Comparison of ENCODE assay signal across 21 cellular contexts in the genomic region with DNA sequence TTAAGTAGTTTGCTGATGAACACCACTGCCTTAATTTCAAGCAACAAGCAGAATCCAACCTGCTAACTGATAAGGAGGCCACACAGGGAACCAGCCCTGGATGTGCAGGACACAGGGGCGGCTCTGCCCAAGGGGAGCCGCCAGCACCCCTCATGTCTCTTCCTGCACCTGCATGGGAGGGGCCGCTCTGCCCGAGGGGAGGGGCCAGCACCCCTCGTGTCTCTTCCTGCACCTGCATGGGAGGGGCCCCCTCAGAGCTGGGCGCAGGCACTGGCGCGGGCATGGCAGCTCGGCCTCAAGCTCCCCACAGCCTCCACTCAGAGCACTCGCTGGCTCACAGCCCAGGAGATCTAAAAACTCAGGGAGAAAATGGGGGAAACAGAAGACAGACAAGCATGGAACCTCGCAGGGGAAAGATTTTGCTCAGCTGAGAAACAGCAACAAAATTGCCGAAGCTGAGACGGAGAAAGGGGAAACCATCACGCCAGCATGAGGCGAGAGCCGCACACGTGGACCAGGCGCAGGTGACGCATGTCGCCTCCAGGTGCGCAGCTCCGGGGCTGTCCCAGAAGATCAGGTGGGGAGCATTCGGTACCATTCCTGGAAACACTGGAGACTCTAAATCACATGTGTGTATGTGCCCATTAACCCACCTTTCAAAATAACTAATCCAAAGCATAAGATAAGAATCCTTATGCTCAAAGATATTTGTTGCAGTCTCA.
DNase-seq lines count a peak whose midpoint lies in the region; ATAC-seq and TF ChIP-seq lines count a peak whose summit lies in the region.
"Had no signal": no experiment of that assay in that cellular context is flagged by ENCODE, and none has a peak within 500 bp of the region (broad histone marks: within the 10 kb centered on the region; RNA-seq: fewer than 3 reads in every experiment).

No MANE protein-coding gene starts in this region.

- no peaks in the 10 kb centered on the region for H3K4me1 ChIP-seq in gastroesophageal sphincter
- H3K4me1 ChIP-seq: colonic mucosa, Peyer's patch had no signal

- TF ChIP-seq CTCF in coronary artery (IDR thresholded peaks at IDR 0.05) (no peak), gastroesophageal sphincter (IDR thresholded peaks at IDR 0.05) (no peak), endothelial cell (IDR thresholded peaks at IDR 0.05; ENCODE audit: unreplicated experiment) (no peak)

- TF ChIP-seq POLR2A in gastroesophageal sphincter (IDR thresholded peaks at IDR 0.05) = no peak

- no peak overlapping the region for H3K27ac ChIP-seq in coronary artery
- no peak overlapping the region for H3K27ac ChIP-seq in gastroesophageal sphincter
- H3K27ac ChIP-seq: colonic mucosa, KMS-11, Peyer's patch had no signal

- H3K27ac Mint-ChIP-seq in stimulated activated naive CD8-positive, alpha-beta T cell treated with anti-CD3 and anti-CD28 coated beads, Interleukin-15, amount 100 ng/mL, for 72 hours = peak overlapping the region in 1 of 2 donors; percentile 73
- no peak overlapping the region for H3K27ac Mint-ChIP-seq in endothelial cell (ENCODE audit: unreplicated experiment)
- H3K27ac Mint-ChIP-seq: activated CD4-positive, alpha-beta T cell treated with anti-CD3 and anti-CD28 coated beads for 36 hours; natural killer cell treated with Interleukin-12 subunit alpha and Interleukin-12 subunit beta and Interleukin-15 and Interleukin-18, amount 100 ng/mL, for 72 hours; type B pancreatic cell had no signal

- H3K9me3 ChIP-seq in gastroesophageal sphincter = peaks cover 0 to 45% (median 0%) of the 10 kb centered on the region in 3 donors
- H3K9me3 ChIP-seq: colonic mucosa had no signal

- peak; percentile 11 for DNase-seq in activated CD4-positive, alpha-beta T cell treated with anti-CD3 and anti-CD28 coated beads for 48 hours
- DNase-seq in activated CD4-positive, alpha-beta T cell treated with anti-CD3 and anti-CD28 coated beads for 1 hour = no peak
- DNase-seq in stimulated activated naive CD8-positive, alpha-beta T cell treated with anti-CD3 and anti-CD28 coated beads, Interleukin-15, amount 100 ng/mL, for 72 hours = no peak
- no peak for DNase-seq in stimulated activated naive CD8-positive, alpha-beta T cell treated with anti-CD3 and anti-CD28 coated beads, Interleukin-15, Interleukin-2, amounts not matched to agents 100 U/mL and 50 U/mL, for 24 hours
- DNase-seq in coronary artery (ENCODE audit: low spot score) (peak; percentile 43), endothelial cell (ENCODE audit: low spot score) (no peak)
- DNase-seq: activated CD4-positive, alpha-beta T cell treated with anti-CD3 and anti-CD28 coated beads for 36 hours; amygdala; colonic mucosa; GOT3; midbrain; NCI-H146; NCI-H2171 treated with DMSO at 0.1 percent for 48 hours; NCI-H524 had no signal

- peaks cover 89% of the 10 kb centered on the region for H3K27me3 ChIP-seq in gastroesophageal sphincter
- H3K27me3 ChIP-seq: Peyer's patch had no signal

- H3K4me3 ChIP-seq in coronary artery = no peak overlapping the region
- no peak overlapping the region for H3K4me3 ChIP-seq in gastroesophageal sphincter
- H3K4me3 ChIP-seq: colonic mucosa, GM12878, Peyer's patch had no signal

- H3K36me3 ChIP-seq in gastroesophageal sphincter = no peaks in the 10 kb centered on the region
- H3K36me3 ChIP-seq: colonic mucosa, Peyer's patch had no signal

- peak; percentile 55 for ATAC-seq in stimulated activated naive CD8-positive, alpha-beta T cell treated with anti-CD3 and anti-CD28 coated beads, Interleukin-15, amount 100 ng/mL, for 72 hours
- no peak for ATAC-seq in stimulated activated naive CD8-positive, alpha-beta T cell treated with anti-CD3 and anti-CD28 coated beads, Interleukin-15, Interleukin-2, amounts not matched to agents 100 U/mL and 50 U/mL, for 24 hours
- no peak for ATAC-seq in GM21717 (IDR thresholded peaks at IDR 0.05; ENCODE audit: unreplicated experiment)
- no peak for ATAC-seq in gastroesophageal sphincter
- ATAC-seq: activated CD4-positive, alpha-beta T cell treated with anti-CD3 and anti-CD28 coated beads for 36 hours; GM12878; natural killer cell treated with Interleukin-12 subunit alpha and Interleukin-12 subunit beta and Interleukin-15 and Interleukin-18, amount 100 ng/mL, for 72 hours had no signal

- 54 to 83% methylated on average over 9 to 13 of the region's 23 CpGs for WGBS in gastroesophageal sphincter (ENCODE audit: low coverage in 1 of 2), 2 donors

- peak overlapping the region in 1 of 2 donors; percentile 60 for H3K4me3 Mint-ChIP-seq in stimulated activated naive CD8-positive, alpha-beta T cell treated with anti-CD3 and anti-CD28 coated beads, Interleukin-15, amount 100 ng/mL, for 72 hours
- H3K4me3 Mint-ChIP-seq in endothelial cell (ENCODE audit: unreplicated experiment) = no peak overlapping the region
- H3K4me3 Mint-ChIP-seq: activated CD4-positive, alpha-beta T cell treated with anti-CD3 and anti-CD28 coated beads for 36 hours; natural killer cell treated with Interleukin-12 subunit alpha and Interleukin-12 subunit beta and Interleukin-15 and Interleukin-18, amount 100 ng/mL, for 72 hours; type B pancreatic cell had no signal

- peaks cover 12% of the 10 kb centered on the region for H3K4me1 Mint-ChIP-seq in stimulated activated naive CD8-positive, alpha-beta T cell treated with anti-CD3 and anti-CD28 coated beads, Interleukin-15, amount 100 ng/mL, for 72 hours
- peaks cover 2% of the 10 kb centered on the region for H3K4me1 Mint-ChIP-seq in endothelial cell (ENCODE audit: unreplicated experiment)

- peaks cover 8 to 22% of the 10 kb centered on the region in 2 donors for H3K9me3 Mint-ChIP-seq in stimulated activated naive CD8-positive, alpha-beta T cell treated with anti-CD3 and anti-CD28 coated beads, Interleukin-15, amount 100 ng/mL, for 72 hours
- H3K9me3 Mint-ChIP-seq in endothelial cell (ENCODE audit: unreplicated experiment) = no peaks in the 10 kb centered on the region
- H3K9me3 Mint-ChIP-seq: type B pancreatic cell had no signal

- TF ChIP-seq EP300 in gastroesophageal sphincter (IDR thresholded peaks at IDR 0.05) = no peak

- H3K27me3 Mint-ChIP-seq in stimulated activated naive CD8-positive, alpha-beta T cell treated with anti-CD3 and anti-CD28 coated beads, Interleukin-15, amount 100 ng/mL, for 72 hours = peaks cover 49% of the 10 kb centered on the region
- H3K27me3 Mint-ChIP-seq in endothelial cell (ENCODE audit: unreplicated experiment) = peaks cover 3% of the 10 kb centered on the region

- H3K36me3 Mint-ChIP-seq in endothelial cell (ENCODE audit: low read depth, unreplicated experiment) = no peaks in the 10 kb centered on the region
- H3K36me3 Mint-ChIP-seq: natural killer cell treated with Interleukin-12 subunit alpha and Interleukin-12 subunit beta and Interleukin-15 and Interleukin-18, amount 100 ng/mL, for 72 hours; type B pancreatic cell had no signal

Comparison
In these comparisons a context has a peak if more than half of its experiments do, and no peak if none do; other contexts are left out.
1. DNase-seq: peak in activated CD4-positive, alpha-beta T cell treated with anti-CD3 and anti-CD28 coated beads for 48 hours (single experiment) and coronary artery (single experiment); none in activated CD4-positive, alpha-beta T cell treated with anti-CD3 and anti-CD28 coated beads for 1 hour (single experiment), stimulated activated naive CD8-positive, alpha-beta T cell treated with anti-CD3 and anti-CD28 coated beads, Interleukin-15, amount 100 ng/mL, for 72 hours (0 of 2), stimulated activated naive CD8-positive, alpha-beta T cell treated with anti-CD3 and anti-CD28 coated beads, Interleukin-15, Interleukin-2, amounts not matched to agents 100 U/mL and 50 U/mL, for 24 hours (single experiment) and endothelial cell (single experiment).